In genomic region chr14:52856139-52856538, GRCh38 we compare ENCODE assay signal across 20 cellular contexts.
"Had no signal": no experiment of that assay in that cellular context is flagged by ENCODE, and none has a peak within 500 bp of the region (broad histone marks: within the 10 kb centered on the region; RNA-seq: fewer than 3 reads in every experiment).

No MANE protein-coding gene starts in this region.

- H3K4me3 Mint-ChIP-seq: T-helper 17 cell had no signal

- H3K27ac ChIP-seq: body of pancreas, colonic mucosa, ovary, right lobe of liver, stomach, testis, WERI-Rb-1 had no signal

- H3K27ac Mint-ChIP-seq: activated naive CD4-positive, alpha-beta T cell treated with anti-CD3 and anti-CD28 coated beads, Interleukin-2, amount 50 U/mL, for 72 hours; T-helper 17 cell had no signal

- H3K9me3 Mint-ChIP-seq: activated naive CD4-positive, alpha-beta T cell treated with anti-CD3 and anti-CD28 coated beads, Interleukin-2, amount 50 U/mL, for 72 hours had no signal

- H3K27me3 Mint-ChIP-seq: T-helper 17 cell had no signal

- H3K27me3 ChIP-seq: body of pancreas, colonic mucosa, ovary, right lobe of liver, stomach, testis had no signal

- H3K36me3 Mint-ChIP-seq: activated naive CD4-positive, alpha-beta T cell treated with anti-CD3 and anti-CD28 coated beads, Interleukin-2, amount 50 U/mL, for 72 hours had no signal

- ATAC-seq: activated naive CD4-positive, alpha-beta T cell treated with anti-CD3 and anti-CD28 coated beads, Interleukin-2, amount 50 U/mL, for 72 hours; body of pancreas; left lobe of liver; right lobe of liver; T-helper 17 cell had no signal

- H3K4me3 ChIP-seq: body of pancreas, colonic mucosa, lung, ovary, right lobe of liver, stomach, testis had no signal

- H3K4me1 ChIP-seq: colonic mucosa had no signal

- DNase-seq: activated CD4-positive, alpha-beta T cell treated with anti-CD3 and anti-CD28 coated beads, Interleukin-2, amount 50 U/mL, for 48 hours; activated gamma-delta T cell; amniotic stem cell; body of pancreas; caudate nucleus; colonic mucosa; erythroblast; foreskin melanocyte; kidney; ovary; right lobe of liver; small intestine; stimulated activated CD4-positive, alpha-beta T cell treated with anti-CD3 and anti-CD28 coated beads, Interleukin-4, amount 100 ng/mL, for 1 hour; stomach; T-helper 17 cell; testis; WERI-Rb-1 had no signal

- H3K9me3 ChIP-seq: body of pancreas, colonic mucosa, ovary, right lobe of liver, stomach, testis had no signal

- H3K36me3 ChIP-seq: colonic mucosa, ovary had no signal
